In genomic region chr16:29742683-29743275, GRCh38 we compare ENCODE assay signal across 19 cellular contexts. TPM values are rescaled to one million over a fixed set of nuclear protein-coding genes. Genes with fewer than 3 reads are reported as not detected.
A peak's percentile ranks its signal among the peaks of the same experiment; 100 is the strongest.
DNase-seq lines count a peak whose midpoint lies in the region; ATAC-seq and TF ChIP-seq lines count a peak whose summit lies in the region.
"Had no signal": no experiment of that assay in that cellular context is flagged by ENCODE, and none has a peak within 500 bp of the region (broad histone marks: within the 10 kb centered on the region; RNA-seq: fewer than 3 reads in every experiment).

No MANE protein-coding gene starts in this region.

- no peaks in the 10 kb centered on the region for H3K9me2 ChIP-seq in GM23338 (ENCODE audit: insufficient read depth)

- 93 to 100% methylated on average over 3 to 7 of the region's 7 CpGs for WGBS in endodermal cell (ENCODE audit: insufficient coverage in 1 of 2, insufficient read length in 1 of 2), 2 experiments
- WGBS in ovary, 3 donors: 82 to 88% (median 83%) methylated on average over 7 of the region's 7 CpGs

- no peaks in the 10 kb centered on the region for H3K27me3 Mint-ChIP-seq in T-helper 1 cell treated with Interleukin-12 subunit alpha and Interleukin-12 subunit beta and Interleukin-4 antibody, amounts not matched to agents 30 μg/mL and 1 μg/mL, for 36 hours (ENCODE audit: low read depth)
- peaks cover 64% of the 10 kb centered on the region for H3K27me3 Mint-ChIP-seq in GM23338 (ENCODE audit: insufficient read depth, low read depth, poor library complexity)
- H3K27me3 Mint-ChIP-seq in natural killer cell treated with Interleukin-12 subunit alpha and Interleukin-12 subunit beta and Interleukin-15 and Interleukin-18, amount 100 ng/mL, for 72 hours: no peaks in the 10 kb centered on the region
- H3K27me3 Mint-ChIP-seq in endodermal cell (ENCODE audit: insufficient read depth): no peaks in the 10 kb centered on the region
- H3K27me3 Mint-ChIP-seq: activated CD4-positive, alpha-beta T cell treated with anti-CD3 and anti-CD28 coated beads for 36 hours; progenitor cell of endocrine pancreas had no signal

- H3K4me2 ChIP-seq in GM23338: no peak overlapping the region

- H3K9me3 ChIP-seq in endodermal cell (ENCODE audit: control insufficient read depth, low read length) (no peaks in the 10 kb centered on the region), ovary (no peaks in the 10 kb centered on the region)
- H3K9me3 ChIP-seq: lower lobe of right lung, upper lobe of left lung had no signal

- H4K20me1 ChIP-seq in GM23338 (replicated peaks; ENCODE audit: insufficient read depth): peaks cover 31% of the 10 kb centered on the region

- H3K36me3 Mint-ChIP-seq in T-helper 1 cell treated with Interleukin-12 subunit alpha and Interleukin-12 subunit beta and Interleukin-4 antibody, amounts not matched to agents 30 μg/mL and 1 μg/mL, for 36 hours (ENCODE audit: low read depth): peaks cover 55% of the 10 kb centered on the region
- peaks cover 44% of the 10 kb centered on the region for H3K36me3 Mint-ChIP-seq in GM23338 (ENCODE audit: low read depth)
- peaks cover 7 to 31% of the 10 kb centered on the region in 2 donors for H3K36me3 Mint-ChIP-seq in activated naive CD4-positive, alpha-beta T cell treated with anti-CD3 and anti-CD28 coated beads, Interleukin-2, amount 50 U/mL, for 72 hours
- H3K36me3 Mint-ChIP-seq in natural killer cell treated with Interleukin-12 subunit alpha and Interleukin-12 subunit beta and Interleukin-15 and Interleukin-18, amount 100 ng/mL, for 72 hours: no peaks in the 10 kb centered on the region
- peaks cover 3% of the 10 kb centered on the region for H3K36me3 Mint-ChIP-seq in endodermal cell (ENCODE audit: low read depth)

- no peaks in the 10 kb centered on the region for H3K9me3 Mint-ChIP-seq in T-helper 1 cell treated with Interleukin-12 subunit alpha and Interleukin-12 subunit beta and Interleukin-4 antibody, amounts not matched to agents 30 μg/mL and 1 μg/mL, for 36 hours
- H3K9me3 Mint-ChIP-seq in GM23338 (peaks cover 26% of the 10 kb centered on the region), endodermal cell (peaks cover 6% of the 10 kb centered on the region)
- peaks cover 0 to 4% of the 10 kb centered on the region in 2 donors for H3K9me3 Mint-ChIP-seq in activated naive CD4-positive, alpha-beta T cell treated with anti-CD3 and anti-CD28 coated beads, Interleukin-2, amount 50 U/mL, for 72 hours
- no peaks in the 10 kb centered on the region for H3K9me3 Mint-ChIP-seq in natural killer cell treated with Interleukin-12 subunit alpha and Interleukin-12 subunit beta and Interleukin-15 and Interleukin-18, amount 100 ng/mL, for 72 hours

- H3F3A ChIP-seq in GM23338 (replicated peaks; ENCODE audit: low read depth): peaks cover 59% of the 10 kb centered on the region

- H3K4me3 ChIP-seq in GM23338 (no peak overlapping the region), endodermal cell (ENCODE audit: low read length) (no peak overlapping the region), ovary (no peak overlapping the region)
- H3K4me3 ChIP-seq: coronary artery, lower lobe of right lung, upper lobe of left lung had no signal

- no peak overlapping the region for H2AFZ ChIP-seq in GM23338

- H3K9ac ChIP-seq in endodermal cell (ENCODE audit: extremely low read depth, low read length, poor library complexity, severe bottlenecking): no peak overlapping the region

- H3K27me3 ChIP-seq in GM23338 (ENCODE audit: insufficient read depth): no peaks in the 10 kb centered on the region
- no peaks in the 10 kb centered on the region for H3K27me3 ChIP-seq in endodermal cell (ENCODE audit: control insufficient read depth, insufficient read depth, low read length, poor library complexity, severe bottlenecking)
- H3K27me3 ChIP-seq in ovary: no peaks in the 10 kb centered on the region
- H3K27me3 ChIP-seq: upper lobe of left lung had no signal

- H3K27ac ChIP-seq in GM23338 (ENCODE audit: low read depth) (peak overlapping the region; percentile 55; the same call in 1 of the 2 replicates), endodermal cell (ENCODE audit: low read depth, low read length) (no peak overlapping the region), ovary (no peak overlapping the region)
- H3K27ac ChIP-seq: coronary artery, lower lobe of right lung, upper lobe of left lung had no signal

- intact Hi-C loops in ovary (cut with DNase I): loop anchor here in 2 of 4 donors (10.0 kb wide), 2 partner anchors 52 to 738 kb away; partner anchors contain the start of gene KIF22 (in 1 of the 2)

- TF ChIP-seq POLR2A in ovary (IDR thresholded peaks at IDR 0.05): no peak

- no peaks in the 10 kb centered on the region for H3K36me3 ChIP-seq in GM23338 (ENCODE audit: insufficient read depth)
- no peaks in the 10 kb centered on the region for H3K36me3 ChIP-seq in endodermal cell (ENCODE audit: control insufficient read depth, insufficient read depth, low read length)
- no peaks in the 10 kb centered on the region for H3K36me3 ChIP-seq in ovary
- H3K36me3 ChIP-seq: lower lobe of right lung, upper lobe of left lung had no signal

- H3K4me1 ChIP-seq in GM23338 (ENCODE audit: insufficient read depth) (peaks cover 3% of the 10 kb centered on the region; the same call in 1 of the 2 replicates), endodermal cell (ENCODE audit: control insufficient read depth, insufficient read depth, low read length) (no peaks in the 10 kb centered on the region), ovary (ENCODE audit: insufficient read depth) (no peaks in the 10 kb centered on the region)

- DNase-seq in T-helper 1 cell (no peak), GM23338 (ENCODE audit: low spot score) (no peak), foreskin melanocyte (no peak), endodermal cell (no peak), ovary (no peak)
- DNase-seq in activated naive CD4-positive, alpha-beta T cell treated with anti-CD3 and anti-CD28 coated beads, Interleukin-2, amount 50 U/mL, for 72 hours (ENCODE audit: low spot score in 2 of 2): no peak
- DNase-seq in natural killer cell treated with Interleukin-12 subunit alpha and Interleukin-12 subunit beta and Interleukin-15 and Interleukin-18, amount 100 ng/mL, for 72 hours (ENCODE audit: low spot score): no peak
- DNase-seq: activated CD4-positive, alpha-beta T cell treated with anti-CD3 and anti-CD28 coated beads for 36 hours; GOT3; lower lobe of right lung; NCI-H1092; NCI-H2227 treated with DMSO at 0.1 percent for 48 hours; SHP77; T1000; upper lobe of left lung had no signal

- no peaks in the 10 kb centered on the region for H3K79me2 ChIP-seq in GM23338 (replicated peaks; ENCODE audit: insufficient read depth)

- H3K27ac Mint-ChIP-seq in T-helper 1 cell treated with Interleukin-12 subunit alpha and Interleukin-12 subunit beta and Interleukin-4 antibody, amounts not matched to agents 30 μg/mL and 1 μg/mL, for 36 hours: peak overlapping the region; percentile 9
- H3K27ac Mint-ChIP-seq in GM23338 (no peak overlapping the region), endodermal cell (no peak overlapping the region)
- peak overlapping the region; percentile 40 to 98 for H3K27ac Mint-ChIP-seq in activated naive CD4-positive, alpha-beta T cell treated with anti-CD3 and anti-CD28 coated beads, Interleukin-2, amount 50 U/mL, for 72 hours
- H3K27ac Mint-ChIP-seq in natural killer cell treated with Interleukin-12 subunit alpha and Interleukin-12 subunit beta and Interleukin-15 and Interleukin-18, amount 100 ng/mL, for 72 hours: peak overlapping the region; percentile 85 to 99
- H3K27ac Mint-ChIP-seq: progenitor cell of endocrine pancreas had no signal

- peak overlapping the region; percentile 49 for H3K4me3 Mint-ChIP-seq in T-helper 1 cell treated with Interleukin-12 subunit alpha and Interleukin-12 subunit beta and Interleukin-4 antibody, amounts not matched to agents 30 μg/mL and 1 μg/mL, for 36 hours
- H3K4me3 Mint-ChIP-seq in GM23338 (no peak overlapping the region), endodermal cell (no peak overlapping the region)
- H3K4me3 Mint-ChIP-seq in natural killer cell treated with Interleukin-12 subunit alpha and Interleukin-12 subunit beta and Interleukin-15 and Interleukin-18, amount 100 ng/mL, for 72 hours: peak overlapping the region; percentile 53

- TF ChIP-seq CTCF in GM23338 (conservative IDR thresholded peaks at IDR 0.05; ENCODE audit: low read depth in 2 of 2) (no peak), endodermal cell (conservative IDR thresholded peaks at IDR 0.05) (no peak), ovary (IDR thresholded peaks at IDR 0.05) (no peak)

- no peak for ATAC-seq in GM23338
- no peak for ATAC-seq in activated naive CD4-positive, alpha-beta T cell treated with anti-CD3 and anti-CD28 coated beads, Interleukin-2, amount 50 U/mL, for 72 hours
- no peak for ATAC-seq in natural killer cell treated with Interleukin-12 subunit alpha and Interleukin-12 subunit beta and Interleukin-15 and Interleukin-18, amount 100 ng/mL, for 72 hours
- ATAC-seq: activated CD4-positive, alpha-beta T cell treated with anti-CD3 and anti-CD28 coated beads for 36 hours; lower lobe of right lung had no signal

- no peak for TF ChIP-seq EP300 in ovary (IDR thresholded peaks at IDR 0.05)

- H3K4me1 Mint-ChIP-seq in T-helper 1 cell treated with Interleukin-12 subunit alpha and Interleukin-12 subunit beta and Interleukin-4 antibody, amounts not matched to agents 30 μg/mL and 1 μg/mL, for 36 hours (ENCODE audit: low read depth): peaks cover 61% of the 10 kb centered on the region
- H3K4me1 Mint-ChIP-seq in GM23338: peaks cover 3% of the 10 kb centered on the region
- peaks cover 56 to 72% of the 10 kb centered on the region in 2 donors for H3K4me1 Mint-ChIP-seq in natural killer cell treated with Interleukin-12 subunit alpha and Interleukin-12 subunit beta and Interleukin-15 and Interleukin-18, amount 100 ng/mL, for 72 hours (ENCODE audit: low read depth in 2 of 2)
- H3K4me1 Mint-ChIP-seq in endodermal cell: peaks cover 20% of the 10 kb centered on the region

RNA-seq across cellular contexts. Expression of gene C16orf54, which starts 3.0 kb away (rescaled TPM):
- not detected in 2 replicates for total RNA-seq in GM23338 (2014; rRNA removed; shearing (Covaris generic))
- polyA plus RNA-seq in GM23338 (2016; fragmentation: Nextera tagmentation; extraction: Ambion mirVana) (2.0 and 3.2 TPM in 2 replicates), ovary (1 to 10 TPM in 1 of 2 donors, under 1 TPM in 1; 0.16 to 1.7 TPM)
- total RNA-seq in activated naive CD4-positive, alpha-beta T cell treated with anti-CD3 and anti-CD28 coated beads, Interleukin-2, amount 50 U/mL, for 72 hours: 10 to 100 TPM; 14.0 to 19.5 TPM
- total RNA-seq in natural killer cell treated with Interleukin-12 subunit alpha and Interleukin-12 subunit beta and Interleukin-15 and Interleukin-18, amount 100 ng/mL, for 72 hours: 10 to 100 TPM; 15.1 to 17.9 TPM
- total RNA-seq in endodermal cell (not detected), ovary (under 1 TPM; 0.12 to 0.72 (median 0.30) TPM)
- not detected for polyA plus RNA-seq in endodermal cell (2013, experiment 1 of 2)
- polyA plus RNA-seq in endodermal cell (2013, experiment 2 of 2): not detected
- total RNA-seq: A673 had no signal

RNA-seq across cellular contexts. Expression of gene ZG16, which starts 35.3 kb away (rescaled TPM):
- total RNA-seq in GM23338 (2014; rRNA removed; shearing (Covaris generic)): not detected in 2 replicates
- not detected in 2 replicates for polyA plus RNA-seq in GM23338 (2016; fragmentation: Nextera tagmentation; extraction: Ambion mirVana)
- total RNA-seq in activated naive CD4-positive, alpha-beta T cell treated with anti-CD3 and anti-CD28 coated beads, Interleukin-2, amount 50 U/mL, for 72 hours: not detected
- not detected for total RNA-seq in natural killer cell treated with Interleukin-12 subunit alpha and Interleukin-12 subunit beta and Interleukin-15 and Interleukin-18, amount 100 ng/mL, for 72 hours
- total RNA-seq in endodermal cell: not detected
- polyA plus RNA-seq in endodermal cell (2013, experiment 1 of 2): not detected
- polyA plus RNA-seq in endodermal cell (2013, experiment 2 of 2): not detected
- under 1 TPM in 3 of 7 donors, not detected in 4; 0.07 to 0.48 (median 0.15) TPM for total RNA-seq in ovary
- not detected for polyA plus RNA-seq in ovary
- total RNA-seq: A673; activated CD4-positive, alpha-beta T cell treated with anti-CD3 and anti-CD28 coated beads for 36 hours; lower lobe of right lung; progenitor cell of endocrine pancreas had no signal

RNA-seq across cellular contexts. Expression of gene KIF22, which starts 47.8 kb away (rescaled TPM):
- 179 and 192 TPM in 2 replicates for total RNA-seq in GM23338 (2014; rRNA removed; shearing (Covaris generic))
- polyA plus RNA-seq in GM23338 (2016; fragmentation: Nextera tagmentation; extraction: Ambion mirVana) (110 and 120 TPM in 2 replicates), ovary (10 to 100 TPM; 14.4 to 30.6 TPM)
- total RNA-seq in activated naive CD4-positive, alpha-beta T cell treated with anti-CD3 and anti-CD28 coated beads, Interleukin-2, amount 50 U/mL, for 72 hours: 100 to 1,000 TPM; 151 to 268 TPM
- total RNA-seq in natural killer cell treated with Interleukin-12 subunit alpha and Interleukin-12 subunit beta and Interleukin-15 and Interleukin-18, amount 100 ng/mL, for 72 hours: 100 to 1,000 TPM in 1 of 2 donors, 10 to 100 TPM in 1; 63.4 to 174 TPM
- total RNA-seq in endodermal cell (100 to 1,000 TPM in 1 of 2 donors, 10 to 100 TPM in 1; 94.7 to 130 TPM), ovary (10 to 100 TPM; 15.9 to 31.0 (median 20.7) TPM)
- polyA plus RNA-seq in endodermal cell (2013, experiment 1 of 2): 146 TPM
- polyA plus RNA-seq in endodermal cell (2013, experiment 2 of 2): 138 TPM

Comparison
In these comparisons a context has a peak if more than half of its experiments do, and no peak if none do; other contexts are left out.
1. H3K27ac Mint-ChIP-seq: peak in T-helper 1 cell treated with Interleukin-12 subunit alpha and Interleukin-12 subunit beta and Interleukin-4 antibody, amounts not matched to agents 30 μg/mL and 1 μg/mL, for 36 hours (single experiment), activated naive CD4-positive, alpha-beta T cell treated with anti-CD3 and anti-CD28 coated beads, Interleukin-2, amount 50 U/mL, for 72 hours (2 of 2) and natural killer cell treated with Interleukin-12 subunit alpha and Interleukin-12 subunit beta and Interleukin-15 and Interleukin-18, amount 100 ng/mL, for 72 hours (2 of 2); none in GM23338 (single experiment) and endodermal cell (single experiment).
2. H3K4me3 Mint-ChIP-seq: peak in T-helper 1 cell treated with Interleukin-12 subunit alpha and Interleukin-12 subunit beta and Interleukin-4 antibody, amounts not matched to agents 30 μg/mL and 1 μg/mL, for 36 hours (single experiment) and natural killer cell treated with Interleukin-12 subunit alpha and Interleukin-12 subunit beta and Interleukin-15 and Interleukin-18, amount 100 ng/mL, for 72 hours (single experiment); none in GM23338 (single experiment) and endodermal cell (single experiment).
3. RNA of gene C16orf54, which starts 3.0 kb away (total RNA-seq): 14.0 to 19.5 TPM in activated naive CD4-positive, alpha-beta T cell treated with anti-CD3 and anti-CD28 coated beads, Interleukin-2, amount 50 U/mL, for 72 hours and 15.1 to 17.9 TPM in natural killer cell treated with Interleukin-12 subunit alpha and Interleukin-12 subunit beta and Interleukin-15 and Interleukin-18, amount 100 ng/mL, for 72 hours; 0.12 to 0.72 TPM in ovary, not detected in GM23338 and not detected in endodermal cell; every median in the first group is over 4 times any median in the second.